Comparison of ENCODE assay signal across 23 cellular contexts in the genomic region with DNA sequence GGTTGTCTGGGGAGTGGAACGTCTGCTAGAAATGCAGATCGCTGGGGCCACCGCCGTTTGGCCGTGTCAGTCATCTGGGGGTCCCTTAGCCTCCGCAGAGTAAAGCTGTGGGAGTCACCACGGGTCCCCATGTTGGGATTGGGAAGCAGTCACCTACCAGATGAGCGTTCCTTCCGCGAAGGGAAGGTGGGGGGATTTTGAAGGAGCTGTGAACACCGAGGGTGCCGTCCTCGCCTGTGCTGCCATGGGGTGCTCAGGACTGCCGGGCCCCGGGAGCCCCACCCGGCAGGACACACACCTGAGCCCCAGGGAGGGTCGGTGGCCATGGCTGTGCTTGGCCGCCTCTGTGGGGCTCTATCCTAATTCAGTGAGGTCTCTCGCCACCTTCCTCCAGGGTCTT. TPM values are rescaled to one million over a fixed set of nuclear protein-coding genes. Genes with fewer than 3 reads are reported as not detected.
DNase-seq lines count a peak whose midpoint lies in the region; ATAC-seq, FAIRE-seq and TF ChIP-seq lines count a peak whose summit lies in the region.
"Had no signal": no experiment of that assay in that cellular context is flagged by ENCODE, and none has a peak within 500 bp of the region (broad histone marks: within the 10 kb centered on the region; RNA-seq: fewer than 3 reads in every experiment).

No MANE protein-coding gene starts in this region.

- H4K20me1 ChIP-seq in BLaER1 (peaks cover 100% of the 10 kb centered on the region), osteoblast (ENCODE audit: insufficient read depth, low read length) (peaks cover 29% of the 10 kb centered on the region)

- no peak for FAIRE-seq in H54 (lab: Jason Lieb, UNC)
- FAIRE-seq: A549, GM12891, RCC 7860 had no signal

- H3K4me1 ChIP-seq in BLaER1 = peaks cover 88% of the 10 kb centered on the region
- peaks cover 83% of the 10 kb centered on the region for H3K4me1 ChIP-seq in CD8-positive, alpha-beta T cell (ENCODE audit: insufficient read depth, low read length)
- H3K4me1 ChIP-seq in esophagus muscularis mucosa = peaks cover 47 to 68% (median 61%) of the 10 kb centered on the region in 4 donors
- H3K4me1 ChIP-seq in osteoblast (ENCODE audit: insufficient read depth, low read length) = peaks cover 8% of the 10 kb centered on the region
- H3K4me1 ChIP-seq: BE2C had no signal

- no peaks in the 10 kb centered on the region for H3K27me3 Mint-ChIP-seq in CD8-positive, alpha-beta T cell (ENCODE audit: low read depth)
- H3K27me3 Mint-ChIP-seq: CD8-positive, alpha-beta memory T cell; IgD-negative memory B cell had no signal

- peak overlapping the region; percentile 29 for H3K4me3 Mint-ChIP-seq in CD8-positive, alpha-beta T cell

- H3K9me3 Mint-ChIP-seq in CD8-positive, alpha-beta T cell = no peaks in the 10 kb centered on the region
- H3K9me3 Mint-ChIP-seq: CD8-positive, alpha-beta memory T cell; IgD-negative memory B cell had no signal

- no peak for TF ChIP-seq POLR2A in esophagus muscularis mucosa (IDR thresholded peaks at IDR 0.05; ENCODE audit: low read depth)
- no peak for TF ChIP-seq POLR2A in H54 (IDR thresholded peaks at IDR 0.05; ENCODE audit: low read depth, low read length)

- H3K27ac ChIP-seq in BLaER1 = 0 out of 2 replicates have a peak overlapping the region, but pooled peaks have one; percentile 16
- no peak overlapping the region for H3K27ac ChIP-seq in CD8-positive, alpha-beta T cell (ENCODE audit: low read depth, low read length)
- H3K27ac ChIP-seq in esophagus muscularis mucosa (replicated peaks in 1 of 4) = peak overlapping the region; percentile 34 to 96 (median 92)
- H3K27ac ChIP-seq in osteoblast (ENCODE audit: low read depth, low read length) = no peak overlapping the region

- H3K36me3 ChIP-seq in BLaER1 = peaks cover 63% of the 10 kb centered on the region
- H3K36me3 ChIP-seq in CD8-positive, alpha-beta T cell (ENCODE audit: insufficient read depth, low read length) = no peaks in the 10 kb centered on the region
- H3K36me3 ChIP-seq in esophagus muscularis mucosa = peaks cover 0 to 3% (median 0%) of the 10 kb centered on the region in 4 donors
- peaks cover 8% of the 10 kb centered on the region for H3K36me3 ChIP-seq in osteoblast (ENCODE audit: insufficient read depth, low read length)

- no peaks in the 10 kb centered on the region for H3K27me3 ChIP-seq in BLaER1
- H3K27me3 ChIP-seq in CD8-positive, alpha-beta T cell (ENCODE audit: insufficient read depth, low read length) = no peaks in the 10 kb centered on the region
- no peaks in the 10 kb centered on the region for H3K27me3 ChIP-seq in esophagus muscularis mucosa
- no peaks in the 10 kb centered on the region for H3K27me3 ChIP-seq in osteoblast (ENCODE audit: insufficient read depth, low read length)
- H3K27me3 ChIP-seq: BE2C had no signal

- CTCF ChIA-PET in CD8-positive, alpha-beta T cell (lab: Charles Lee) = interaction anchor here (0.9 to 1.0 kb wide), 2 partner anchors 25 to 29 kb away, joined by 3 to 4 read pairs; no protein-coding TSS in a partner anchor

- intact Hi-C loops in CD8-positive, alpha-beta T cell (cut with DNase I, micrococcal nuclease) = loop anchor here in 1 of 2 experiments (5.0 kb wide), 1 partner anchor 87 kb away; no protein-coding TSS in a partner anchor
- intact Hi-C loops in esophagus muscularis mucosa (cut with DNase I) = no loop called here

- no peak overlapping the region for H2AFZ ChIP-seq in osteoblast (ENCODE audit: low read length)

- H3K79me2 ChIP-seq in osteoblast (ENCODE audit: insufficient read depth, low read length) = peaks cover 61% of the 10 kb centered on the region

- DNase-seq in CD8-positive, alpha-beta T cell = no peak
- DNase-seq in esophagus muscularis mucosa (ENCODE audit: extremely low spot score) = no peak
- DNase-seq in osteoblast (ENCODE audit: insufficient read length, low spot score, missing footprints) = peak; percentile 21
- DNase-seq in H54 (ENCODE audit: insufficient read length, low spot score) = no peak
- DNase-seq in NCI-H1092 (lab: John Stamatoyannopoulos, UW) = no peak
- DNase-seq: BE2C; Calu3; CD8-positive, alpha-beta memory T cell; DMS153; GOT3; Kasumi-1; NCI-H1417 treated with DMSO at 0.1 percent for 48 hours; NCI-H187; NCI-H446 treated with DMSO at 0.1 percent for 48 hours; NCI-H526 treated with DMSO at 0.1 percent for 48 hours; OCI-M1; Right ventricle myocardium superior had no signal

- TF ChIP-seq CTCF in CD8-positive, alpha-beta T cell (IDR thresholded peaks at IDR 0.05) = no peak
- TF ChIP-seq CTCF in esophagus muscularis mucosa (IDR thresholded peaks at IDR 0.05) (no peak), osteoblast (IDR thresholded peaks at IDR 0.05; ENCODE audit: extremely low read depth, low read depth, low read length) (no peak)

- WGBS in esophagus muscularis mucosa = 88% methylated on average over 11 of the region's 19 CpGs

- POLR2A ChIA-PET in CD8-positive, alpha-beta T cell (lab: Charles Lee) = interaction anchor here (0.9 kb wide), 1 partner anchor 15 kb away, joined by 3 read pairs; no protein-coding TSS in a partner anchor

- peaks cover 30% of the 10 kb centered on the region for H3K36me3 Mint-ChIP-seq in CD8-positive, alpha-beta T cell
- H3K36me3 Mint-ChIP-seq: IgD-negative memory B cell had no signal

- ATAC-seq in CD8-positive, alpha-beta T cell = no peak
- no peak for ATAC-seq in GM21381 (IDR thresholded peaks at IDR 0.05; ENCODE audit: unreplicated experiment)
- ATAC-seq: A549 had no signal

- H3K9me3 ChIP-seq in BLaER1 = no peaks in the 10 kb centered on the region
- H3K9me3 ChIP-seq in CD8-positive, alpha-beta T cell (ENCODE audit: low read length) = no peaks in the 10 kb centered on the region
- no peaks in the 10 kb centered on the region for H3K9me3 ChIP-seq in esophagus muscularis mucosa
- H3K9me3 ChIP-seq in osteoblast (ENCODE audit: low read depth, low read length) = no peaks in the 10 kb centered on the region
- H3K9me3 ChIP-seq: A549, BE2C had no signal

- H3K27ac Mint-ChIP-seq in CD8-positive, alpha-beta T cell = no peak overlapping the region
- H3K27ac Mint-ChIP-seq: IgD-negative memory B cell had no signal

- no peak overlapping the region for H3K4me3 ChIP-seq in BLaER1
- no peak overlapping the region for H3K4me3 ChIP-seq in CD8-positive, alpha-beta T cell (ENCODE audit: low read depth, low read length)
- H3K4me3 ChIP-seq in esophagus muscularis mucosa = no peak overlapping the region
- no peak overlapping the region for H3K4me3 ChIP-seq in osteoblast (ENCODE audit: insufficient read depth, low read length)
- H3K4me3 ChIP-seq: A549 had no signal

- no peak for TF ChIP-seq EP300 in esophagus muscularis mucosa (IDR thresholded peaks at IDR 0.05)

- H3K4me1 Mint-ChIP-seq in CD8-positive, alpha-beta T cell (ENCODE audit: low read depth) = peaks cover 63% of the 10 kb centered on the region

- H3K4me2 ChIP-seq in BLaER1 = peak overlapping the region; percentile 71; the same call in 1 of the 2 replicates
- no peak overlapping the region for H3K4me2 ChIP-seq in osteoblast (ENCODE audit: insufficient read depth, low read length)
- H3K4me2 ChIP-seq: A549 had no signal

- 0 out of 2 replicates have a peak overlapping the region, but pooled peaks have one; percentile 25 for H3K9ac ChIP-seq in BLaER1

RNA-seq across cellular contexts. Expression of a gene that starts 46.2 kb away (rescaled TPM):
- 100 to 1,000 TPM; 129 to 131 TPM for total RNA-seq in CD8-positive, alpha-beta T cell
- 10 to 100 TPM; 25.7 to 37.3 (median 31.5) TPM for total RNA-seq in esophagus muscularis mucosa
- total RNA-seq in osteoblast = 63.9 and 73.1 TPM in 2 replicates

RNA-seq across cellular contexts. Expression of a gene that starts 47.2 kb away (rescaled TPM):
- total RNA-seq in CD8-positive, alpha-beta T cell = 10 to 100 TPM; 65.8 to 69.8 TPM
- 10 to 100 TPM; 23.4 to 46.1 (median 36.3) TPM for total RNA-seq in esophagus muscularis mucosa
- 26.2 and 31.8 TPM in 2 replicates for total RNA-seq in osteoblast

Comparison
In these comparisons a context has a peak if more than half of its experiments do, and no peak if none do; other contexts are left out.
1. H3K27ac ChIP-seq: peak in BLaER1 (single experiment) and esophagus muscularis mucosa (4 of 4); none in CD8-positive, alpha-beta T cell (single experiment) and osteoblast (single experiment).